ENCODE assay signal across 8 cellular contexts in genomic region chr18:53567935-53568574, GRCh38.
A peak's percentile ranks its signal among the peaks of the same experiment; 100 is the strongest.
DNase-seq lines count a peak whose midpoint lies in the region; ATAC-seq, FAIRE-seq and TF ChIP-seq lines count a peak whose summit lies in the region.

No MANE protein-coding gene starts in this region.

- no peak for FAIRE-seq in astrocyte (lab: Jason Lieb, UNC)

- peak; percentile 70 for ATAC-seq in GM19043 (IDR thresholded peaks at IDR 0.05; ENCODE audit: low read depth, unreplicated experiment)
- no peak for ATAC-seq in activated T-helper 17 cell treated with anti-CD3 and anti-CD28 coated beads, Interleukin-2, amount 50 U/mL, for 72 hours (replicated peaks)
- ATAC-seq in activated naive CD8-positive, alpha-beta T cell treated with anti-CD3 and anti-CD28 coated beads, Interleukin-2, amount 50 U/mL, for 24 hours = no peak

- no peak overlapping the region for H3K27ac Mint-ChIP-seq in CD14-positive monocyte
- H3K27ac Mint-ChIP-seq in astrocyte (ENCODE audit: unreplicated experiment) = no peak overlapping the region
- H3K27ac Mint-ChIP-seq in activated T-helper 17 cell treated with anti-CD3 and anti-CD28 coated beads, Interleukin-2, amount 50 U/mL, for 72 hours = no peak overlapping the region
- no peak overlapping the region for H3K27ac Mint-ChIP-seq in activated naive CD8-positive, alpha-beta T cell treated with anti-CD3 and anti-CD28 coated beads, Interleukin-2, amount 50 U/mL, for 24 hours

- H3K4me3 ChIP-seq in astrocyte (ENCODE audit: insufficient read depth, low read depth, low read length) = no peak overlapping the region

- H4K20me1 ChIP-seq in astrocyte (ENCODE audit: insufficient read depth, low read length) = no peaks in the 10 kb centered on the region

- H3K36me3 ChIP-seq in astrocyte (ENCODE audit: insufficient read depth, low read length) = no peaks in the 10 kb centered on the region

- no peak overlapping the region for H3K9ac ChIP-seq in astrocyte (ENCODE audit: low read length)

- DNase-seq in CD14-positive monocyte (ENCODE audit: low spot score) (no peak), NCI-H1092 (lab: John Stamatoyannopoulos, UW) (peak; percentile 43), astrocyte (ENCODE audit: low read depth) (peak; percentile 6), iris pigment epithelial cell (ENCODE audit: low read depth) (peak; percentile 26), GOT3 (lab: John Stamatoyannopoulos, UW) (no peak)
- DNase-seq in activated naive CD8-positive, alpha-beta T cell treated with anti-CD3 and anti-CD28 coated beads, Interleukin-2, amount 50 U/mL, for 24 hours = no peak

- H3K4me1 Mint-ChIP-seq in CD14-positive monocyte (no peaks in the 10 kb centered on the region), astrocyte (ENCODE audit: low read depth, unreplicated experiment) (no peaks in the 10 kb centered on the region)
- no peaks in the 10 kb centered on the region for H3K4me1 Mint-ChIP-seq in activated T-helper 17 cell treated with anti-CD3 and anti-CD28 coated beads, Interleukin-2, amount 50 U/mL, for 72 hours
- no peaks in the 10 kb centered on the region for H3K4me1 Mint-ChIP-seq in activated naive CD8-positive, alpha-beta T cell treated with anti-CD3 and anti-CD28 coated beads, Interleukin-2, amount 50 U/mL, for 24 hours

- intact Hi-C loops in CD14-positive monocyte (cut with micrococcal nuclease) = no loop called here

- H2AFZ ChIP-seq in astrocyte (ENCODE audit: low read depth, low read length) = no peak overlapping the region

- H3K4me3 Mint-ChIP-seq in CD14-positive monocyte = no peak overlapping the region
- H3K4me3 Mint-ChIP-seq in astrocyte (ENCODE audit: unreplicated experiment) = no peak overlapping the region
- no peak overlapping the region for H3K4me3 Mint-ChIP-seq in activated T-helper 17 cell treated with anti-CD3 and anti-CD28 coated beads, Interleukin-2, amount 50 U/mL, for 72 hours
- no peak overlapping the region for H3K4me3 Mint-ChIP-seq in activated naive CD8-positive, alpha-beta T cell treated with anti-CD3 and anti-CD28 coated beads, Interleukin-2, amount 50 U/mL, for 24 hours

- H3K27ac ChIP-seq in astrocyte (ENCODE audit: low read depth, low read length) = no peak overlapping the region

- H3K27me3 ChIP-seq in astrocyte (ENCODE audit: insufficient read depth, low read length) = no peaks in the 10 kb centered on the region

- peak; percentile 53 for TF ChIP-seq CTCF in CD14-positive monocyte (IDR thresholded peaks at IDR 0.05)
- TF ChIP-seq CTCF in astrocyte (IDR thresholded peaks at IDR 0.05; ENCODE audit: insufficient read depth, low read depth, low read length) = peak; percentile 58

- no peaks in the 10 kb centered on the region for H3K79me2 ChIP-seq in astrocyte (ENCODE audit: insufficient read depth, low read length)

- H3K36me3 Mint-ChIP-seq in CD14-positive monocyte = no peaks in the 10 kb centered on the region
- H3K36me3 Mint-ChIP-seq in astrocyte (ENCODE audit: low read depth, unreplicated experiment) = no peaks in the 10 kb centered on the region
- no peaks in the 10 kb centered on the region for H3K36me3 Mint-ChIP-seq in activated T-helper 17 cell treated with anti-CD3 and anti-CD28 coated beads, Interleukin-2, amount 50 U/mL, for 72 hours (ENCODE audit: low read depth)
- no peaks in the 10 kb centered on the region for H3K36me3 Mint-ChIP-seq in activated naive CD8-positive, alpha-beta T cell treated with anti-CD3 and anti-CD28 coated beads, Interleukin-2, amount 50 U/mL, for 24 hours (ENCODE audit: low read depth)

- H3K9me3 Mint-ChIP-seq in CD14-positive monocyte (peaks cover 0 to 2% (median 0%) of the 10 kb centered on the region in 7 donors), astrocyte (ENCODE audit: unreplicated experiment) (no peaks in the 10 kb centered on the region)
- H3K9me3 Mint-ChIP-seq in activated T-helper 17 cell treated with anti-CD3 and anti-CD28 coated beads, Interleukin-2, amount 50 U/mL, for 72 hours = no peaks in the 10 kb centered on the region
- H3K9me3 Mint-ChIP-seq in activated naive CD8-positive, alpha-beta T cell treated with anti-CD3 and anti-CD28 coated beads, Interleukin-2, amount 50 U/mL, for 24 hours = no peaks in the 10 kb centered on the region

- H3K4me1 ChIP-seq in astrocyte (ENCODE audit: insufficient read depth, low read length) = no peaks in the 10 kb centered on the region

- peaks cover 1 to 3% (median 2%) of the 10 kb centered on the region in 3 donors for H3K27me3 Mint-ChIP-seq in CD14-positive monocyte (ENCODE audit: low read depth in 3 of 3)
- H3K27me3 Mint-ChIP-seq in astrocyte (ENCODE audit: low read depth, unreplicated experiment) = no peaks in the 10 kb centered on the region
- H3K27me3 Mint-ChIP-seq in activated T-helper 17 cell treated with anti-CD3 and anti-CD28 coated beads, Interleukin-2, amount 50 U/mL, for 72 hours = no peaks in the 10 kb centered on the region
- H3K27me3 Mint-ChIP-seq in activated naive CD8-positive, alpha-beta T cell treated with anti-CD3 and anti-CD28 coated beads, Interleukin-2, amount 50 U/mL, for 24 hours = no peaks in the 10 kb centered on the region

- H3K4me2 ChIP-seq in astrocyte (ENCODE audit: low read length) = no peak overlapping the region

- H3K9me3 ChIP-seq in astrocyte (ENCODE audit: insufficient read depth, low read depth, low read length) = no peaks in the 10 kb centered on the region

Comparison
In these comparisons a context has a peak if more than half of its experiments do, and no peak if none do; other contexts are left out.
1. DNase-seq: peak in NCI-H1092 (single experiment), astrocyte (single experiment) and iris pigment epithelial cell (single experiment); none in CD14-positive monocyte (single experiment), activated naive CD8-positive, alpha-beta T cell treated with anti-CD3 and anti-CD28 coated beads, Interleukin-2, amount 50 U/mL, for 24 hours (single experiment) and GOT3 (single experiment).